In the genomic region with DNA sequence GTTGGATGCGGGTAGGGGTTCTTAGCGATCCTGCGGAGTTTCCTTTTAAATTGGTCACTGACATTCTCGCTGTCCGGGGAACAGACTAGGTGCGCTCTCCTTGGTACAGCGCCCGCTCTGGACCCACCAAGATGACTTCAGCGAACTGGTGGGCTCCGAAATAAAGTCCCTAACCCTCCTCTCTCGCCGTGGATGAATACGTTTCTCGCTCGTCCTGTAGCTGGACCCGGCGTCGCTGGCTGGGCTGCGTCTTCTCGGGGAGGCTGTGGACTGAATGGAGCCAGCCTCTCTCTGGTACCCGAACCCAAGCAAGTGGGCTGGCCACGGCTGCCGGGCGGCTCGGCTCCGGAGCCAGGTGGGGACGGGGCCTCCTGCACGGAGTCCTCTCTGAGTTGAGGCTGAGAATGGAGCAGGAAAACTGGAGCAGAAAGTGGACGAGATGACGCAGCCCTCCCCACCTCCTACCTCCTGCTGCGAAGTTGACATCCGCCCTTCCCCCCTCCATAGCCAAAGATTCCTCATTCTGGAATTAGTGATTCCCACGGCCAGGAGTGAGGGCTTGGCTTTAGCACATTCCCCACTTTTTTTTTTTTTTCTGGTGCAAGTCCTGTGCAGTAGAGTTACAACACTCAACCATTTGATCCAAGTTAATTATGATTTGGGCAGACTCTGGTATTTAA, we compare ENCODE assay signal across 8 cellular contexts. TPM values are rescaled to one million over a fixed set of nuclear protein-coding genes. Genes with fewer than 3 reads are reported as not detected.
DNase-seq lines count a peak whose midpoint lies in the region; ATAC-seq and TF ChIP-seq lines count a peak whose summit lies in the region.

No MANE protein-coding gene starts in this region.

- peak; percentile 52 to 75 (median 54) for TF ChIP-seq POLR2A in body of pancreas (IDR thresholded peaks at IDR 0.05)
- no peak for TF ChIP-seq POLR2A in testis (IDR thresholded peaks at IDR 0.05)

- H3K36me3 Mint-ChIP-seq in activated naive CD8-positive, alpha-beta T cell treated with anti-CD3 and anti-CD28 coated beads, Interleukin-2, amount 50 U/mL, for 24 hours (ENCODE audit: low read depth) = no peaks in the 10 kb centered on the region

- peak; percentile 46 for DNase-seq in NCI-H82 (lab: John Stamatoyannopoulos, UW)
- DNase-seq in NCI-H82 treated with DMSO at 0.1 percent for 48 hours (lab: John Stamatoyannopoulos, UW; ENCODE audit: unreplicated experiment) = no peak
- DNase-seq in body of pancreas = peak; percentile 53 to 75 (median 66)
- DNase-seq in kidney tubule cell (ENCODE audit: low spot score) = peak; percentile 78
- DNase-seq in testis = peak; percentile 56
- no peak for DNase-seq in activated naive CD8-positive, alpha-beta T cell treated with anti-CD3 and anti-CD28 coated beads, Interleukin-2, amount 50 U/mL, for 24 hours

- H3K27me3 ChIP-seq in body of pancreas = no peaks in the 10 kb centered on the region
- H3K27me3 ChIP-seq in testis = no peaks in the 10 kb centered on the region

- no peaks in the 10 kb centered on the region for H3K9me3 ChIP-seq in body of pancreas
- no peaks in the 10 kb centered on the region for H3K9me3 ChIP-seq in testis

- ATAC-seq in body of pancreas (peak; percentile 31), GM21381 (IDR thresholded peaks at IDR 0.05; ENCODE audit: unreplicated experiment) (no peak), HG03097 (IDR thresholded peaks at IDR 0.05; ENCODE audit: low FRiP score, unreplicated experiment) (no peak)
- ATAC-seq in activated naive CD8-positive, alpha-beta T cell treated with anti-CD3 and anti-CD28 coated beads, Interleukin-2, amount 50 U/mL, for 24 hours = no peak

- H3K4me3 ChIP-seq in body of pancreas (no peak overlapping the region), testis (peak overlapping the region; percentile 70 to 79)

- H3K4me3 Mint-ChIP-seq in activated naive CD8-positive, alpha-beta T cell treated with anti-CD3 and anti-CD28 coated beads, Interleukin-2, amount 50 U/mL, for 24 hours = no peak overlapping the region

- H3K36me3 ChIP-seq in body of pancreas (replicated peaks in 1 of 2; ENCODE audit: insufficient read depth in 1 of 2, low read depth in 2 of 2) (no peaks in the 10 kb centered on the region), testis (ENCODE audit: low read depth, missing control alignments) (no peaks in the 10 kb centered on the region)

- intact Hi-C loops in body of pancreas (cut with DNase I) (no loop called here), testis (cut with DNase I; ENCODE audit: low total_unique reads) (loop anchor here (10.0 kb wide), 1 partner anchor 51 kb away; no protein-coding TSS in a partner anchor)

- 9 to 10% methylated on average over 21 to 33 of the region's 33 CpGs for WGBS in body of pancreas, 2 donors
- 8 to 11% methylated on average over 28 to 33 of the region's 33 CpGs for WGBS in testis, 2 donors

- no peaks in the 10 kb centered on the region for H3K9me3 Mint-ChIP-seq in activated naive CD8-positive, alpha-beta T cell treated with anti-CD3 and anti-CD28 coated beads, Interleukin-2, amount 50 U/mL, for 24 hours

- H3K27ac ChIP-seq in body of pancreas = peak overlapping the region; percentile 58 to 87 (median 70)
- peak overlapping the region in 1 of 2 donors; percentile 9 for H3K27ac ChIP-seq in testis

- no peak for TF ChIP-seq CTCF in body of pancreas (IDR thresholded peaks at IDR 0.05)
- TF ChIP-seq CTCF in testis (IDR thresholded peaks at IDR 0.05) = no peak

- H3K27me3 Mint-ChIP-seq in activated naive CD8-positive, alpha-beta T cell treated with anti-CD3 and anti-CD28 coated beads, Interleukin-2, amount 50 U/mL, for 24 hours = peaks cover 76% of the 10 kb centered on the region

- H3K4me1 ChIP-seq in body of pancreas (peaks cover 61% of the 10 kb centered on the region), testis (peaks cover 30% of the 10 kb centered on the region)

- H3K4me1 Mint-ChIP-seq in activated naive CD8-positive, alpha-beta T cell treated with anti-CD3 and anti-CD28 coated beads, Interleukin-2, amount 50 U/mL, for 24 hours = peaks cover 10% of the 10 kb centered on the region

- no peak overlapping the region for H3K27ac Mint-ChIP-seq in activated naive CD8-positive, alpha-beta T cell treated with anti-CD3 and anti-CD28 coated beads, Interleukin-2, amount 50 U/mL, for 24 hours

RNA-seq across cellular contexts. Expression of a gene that starts 1.5 kb away (rescaled TPM):
- total RNA-seq in body of pancreas (10 to 100 TPM; 10.4 to 11.2 TPM), testis (10 to 100 TPM; 24.4 to 44.4 TPM)
- polyA plus RNA-seq in testis (ENCODE audit: insufficient read depth, low read depth, low replicate concordance) = 14.8 TPM

Comparison
In these comparisons a context has a peak if more than half of its experiments do, and no peak if none do; other contexts are left out.
1. DNase-seq: peak in NCI-H82 (single experiment), body of pancreas (4 of 4), kidney tubule cell (single experiment) and testis (single experiment); none in NCI-H82 treated with DMSO at 0.1 percent for 48 hours (single experiment) and activated naive CD8-positive, alpha-beta T cell treated with anti-CD3 and anti-CD28 coated beads, Interleukin-2, amount 50 U/mL, for 24 hours (single experiment).
2. H3K4me3 ChIP-seq: peak in testis (2 of 2); none in body of pancreas (0 of 2).